In genomic region chr17:75238684-75239191, GRCh38 we compare ENCODE assay signal across 1 cellular context.
TF ChIP-seq lines count a peak whose summit lies in the region.

No MANE protein-coding gene starts in this region.

TF ChIP-seq in HEK293, 187 proteins besides CTCF, POLR2A, EP300 and RAD21 (continued from another document):
- no peak for TF ChIP-seq MEIS1 (CRISPR knock-in tag; IDR thresholded peaks at IDR 0.05; ENCODE audit: borderline replicate concordance)
- TF ChIP-seq PRDM1 (tag by site-specific recombination; IDR thresholded peaks at IDR 0.05) = peak; percentile 71
- TF ChIP-seq ZFP69B (tag by site-specific recombination; IDR thresholded peaks at IDR 0.05) = no peak
- TF ChIP-seq ZEB2 (tag by site-specific recombination; IDR thresholded peaks at IDR 0.05) = peak; percentile 50; the same call in 1 of the 2 replicates
- TF ChIP-seq YY1 (tag by site-specific recombination; IDR thresholded peaks at IDR 0.05) = no peak
- no peak for TF ChIP-seq ZSCAN23 (tag by site-specific recombination; IDR thresholded peaks at IDR 0.05)
- peak; percentile 94 for TF ChIP-seq ZNF2 (tag by site-specific recombination; IDR thresholded peaks at IDR 0.05)
- TF ChIP-seq ZNF660 (tag by site-specific recombination; IDR thresholded peaks at IDR 0.05) = peak; percentile 45; the same call in 1 of the 2 replicates
- TF ChIP-seq HIC1 (tag by site-specific recombination; IDR thresholded peaks at IDR 0.05) = peak; percentile 36; the same call in 1 of the 2 replicates
- no peak for TF ChIP-seq KLF7 (tag by site-specific recombination; IDR thresholded peaks at IDR 0.05; ENCODE audit: borderline replicate concordance)
- TF ChIP-seq ZNF280C (tag by site-specific recombination; IDR thresholded peaks at IDR 0.05) = no peak
- no peak for TF ChIP-seq PRDM6 (tag by site-specific recombination; IDR thresholded peaks at IDR 0.05)
- TF ChIP-seq PRDM2 (tag by site-specific recombination; IDR thresholded peaks at IDR 0.05; ENCODE audit: borderline replicate concordance) = no peak
- no peak for TF ChIP-seq YY2 (tag by site-specific recombination; IDR thresholded peaks at IDR 0.05)
- TF ChIP-seq ZNF292 (tag by site-specific recombination; IDR thresholded peaks at IDR 0.05; ENCODE audit: borderline replicate concordance, low read depth) = no peak
- TF ChIP-seq SP7 (tag by site-specific recombination; IDR thresholded peaks at IDR 0.05) = 0 out of 2 replicates have a peak, but pooled peaks have one; percentile 13
- TF ChIP-seq ZNF112 (tag by site-specific recombination; IDR thresholded peaks at IDR 0.05) = no peak
- TF ChIP-seq ZNF600 (tag by site-specific recombination; IDR thresholded peaks at IDR 0.05) = peak; percentile 85
- TF ChIP-seq PATZ1 (tag by site-specific recombination; IDR thresholded peaks at IDR 0.05) = peak; percentile 43
TF ChIP-seq in HEK293: peak in this region for 10.
